Comparison of ENCODE assay signal across 18 cellular contexts in the genomic region with DNA sequence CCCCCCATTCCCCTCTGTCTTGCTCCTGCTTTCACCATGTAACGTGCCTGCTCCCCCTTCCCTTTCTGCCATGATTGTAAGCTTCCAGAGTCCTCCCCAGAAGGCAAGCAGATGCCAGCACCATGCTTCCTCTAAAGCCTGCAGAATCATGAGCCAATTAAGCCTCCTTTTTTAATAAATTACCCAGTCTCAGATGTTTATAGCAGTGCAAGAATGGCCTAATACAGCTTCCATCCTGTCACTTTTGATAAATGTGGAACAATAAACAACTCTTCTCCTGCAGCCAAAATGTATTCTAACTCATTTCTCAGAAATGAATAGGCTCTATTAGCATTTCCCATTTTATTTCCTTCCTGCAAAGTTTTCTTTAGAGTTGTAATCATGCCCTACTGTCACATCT.
DNase-seq lines count a peak whose midpoint lies in the region; ATAC-seq lines count a peak whose summit lies in the region.
"Had no signal": no experiment of that assay in that cellular context is flagged by ENCODE, and none has a peak within 500 bp of the region (broad histone marks: within the 10 kb centered on the region; RNA-seq: fewer than 3 reads in every experiment).

No MANE protein-coding gene starts in this region.

- no peaks in the 10 kb centered on the region for H3K9me3 ChIP-seq in endocrine pancreas (ENCODE audit: control insufficient read depth, low read length)
- H3K9me3 ChIP-seq: MG63 had no signal

- peaks cover 7% of the 10 kb centered on the region for H3K36me3 Mint-ChIP-seq in activated naive CD4-positive, alpha-beta T cell treated with anti-CD3 and anti-CD28 coated beads, Interleukin-2, amount 50 U/mL, for 24 hours
- H3K36me3 Mint-ChIP-seq in activated naive CD8-positive, alpha-beta T cell: peaks cover 5% of the 10 kb centered on the region
- H3K36me3 Mint-ChIP-seq in stimulated activated memory B cell treated with anti-CD40 and anti-IgM and Interleukin-4, amounts not matched to agents 10 μg/mL and 1 μg/mL and 100 μg/mL, for 72 hours: peaks cover 18% of the 10 kb centered on the region

- peak overlapping the region; percentile 87 for H3K27ac Mint-ChIP-seq in activated naive CD4-positive, alpha-beta T cell treated with anti-CD3 and anti-CD28 coated beads, Interleukin-2, amount 50 U/mL, for 24 hours
- peak overlapping the region; percentile 86 for H3K27ac Mint-ChIP-seq in activated naive CD8-positive, alpha-beta T cell
- H3K27ac Mint-ChIP-seq in stimulated activated memory B cell treated with anti-CD40 and anti-IgM and Interleukin-4, amounts not matched to agents 10 μg/mL and 1 μg/mL and 100 μg/mL, for 72 hours: peak overlapping the region; percentile 88

- H3K27me3 ChIP-seq in endocrine pancreas (ENCODE audit: control insufficient read depth, insufficient read depth, low read length): no peaks in the 10 kb centered on the region
- H3K27me3 ChIP-seq: MG63 had no signal

- no peak for ATAC-seq in stimulated activated memory B cell treated with anti-CD40 and anti-IgM and Interleukin-4, amounts not matched to agents 10 μg/mL and 1 μg/mL and 100 μg/mL, for 72 hours

- H3K36me3 ChIP-seq in endocrine pancreas (ENCODE audit: control insufficient read depth, insufficient read depth, low read length): no peaks in the 10 kb centered on the region
- H3K36me3 ChIP-seq: MG63 had no signal

- peaks cover 7% of the 10 kb centered on the region for H3K4me1 ChIP-seq in endocrine pancreas (ENCODE audit: control insufficient read depth, insufficient read depth, low read length)

- peak overlapping the region; percentile 40 for H3K4me3 Mint-ChIP-seq in activated naive CD4-positive, alpha-beta T cell treated with anti-CD3 and anti-CD28 coated beads, Interleukin-2, amount 50 U/mL, for 24 hours
- H3K4me3 Mint-ChIP-seq in activated naive CD8-positive, alpha-beta T cell: peak overlapping the region; percentile 44
- H3K4me3 Mint-ChIP-seq in stimulated activated memory B cell treated with anti-CD40 and anti-IgM and Interleukin-4, amounts not matched to agents 10 μg/mL and 1 μg/mL and 100 μg/mL, for 72 hours: peak overlapping the region; percentile 42

- no peak for DNase-seq in activated naive CD4-positive, alpha-beta T cell treated with anti-CD3 and anti-CD28 coated beads, Interleukin-2, amount 50 U/mL, for 16 hours
- DNase-seq in NCI-H526 treated with DMSO at 0.1 percent for 48 hours (lab: John Stamatoyannopoulos, UW) (no peak), NCI-H69 (lab: John Stamatoyannopoulos, UW) (no peak)
- DNase-seq: ACHN, C1 segment of cervical spinal cord, H7, IMR-90, Karpas-422, MG63, NCI-H1048, NCI-H1436, NCI-H1930, NCI-H226, NCI-H524 had no signal

- H3K4me1 Mint-ChIP-seq in activated naive CD4-positive, alpha-beta T cell treated with anti-CD3 and anti-CD28 coated beads, Interleukin-2, amount 50 U/mL, for 24 hours: peaks cover 21% of the 10 kb centered on the region
- peaks cover 16% of the 10 kb centered on the region for H3K4me1 Mint-ChIP-seq in activated naive CD8-positive, alpha-beta T cell (ENCODE audit: low read depth)
- H3K4me1 Mint-ChIP-seq in stimulated activated memory B cell treated with anti-CD40 and anti-IgM and Interleukin-4, amounts not matched to agents 10 μg/mL and 1 μg/mL and 100 μg/mL, for 72 hours: peaks cover 25% of the 10 kb centered on the region

- H3K9ac ChIP-seq in endocrine pancreas (ENCODE audit: control insufficient read depth, insufficient read depth, low read length): no peak overlapping the region

- peaks cover 10% of the 10 kb centered on the region for H3K9me3 Mint-ChIP-seq in activated naive CD4-positive, alpha-beta T cell treated with anti-CD3 and anti-CD28 coated beads, Interleukin-2, amount 50 U/mL, for 24 hours
- peaks cover 9% of the 10 kb centered on the region for H3K9me3 Mint-ChIP-seq in activated naive CD8-positive, alpha-beta T cell (ENCODE audit: low read depth)
- peaks cover 3% of the 10 kb centered on the region for H3K9me3 Mint-ChIP-seq in stimulated activated memory B cell treated with anti-CD40 and anti-IgM and Interleukin-4, amounts not matched to agents 10 μg/mL and 1 μg/mL and 100 μg/mL, for 72 hours

- H3K27me3 Mint-ChIP-seq in activated naive CD4-positive, alpha-beta T cell treated with anti-CD3 and anti-CD28 coated beads, Interleukin-2, amount 50 U/mL, for 24 hours: peaks cover 4% of the 10 kb centered on the region
- peaks cover 5% of the 10 kb centered on the region for H3K27me3 Mint-ChIP-seq in activated naive CD8-positive, alpha-beta T cell
- H3K27me3 Mint-ChIP-seq in stimulated activated memory B cell treated with anti-CD40 and anti-IgM and Interleukin-4, amounts not matched to agents 10 μg/mL and 1 μg/mL and 100 μg/mL, for 72 hours: peaks cover 34% of the 10 kb centered on the region

- peak overlapping the region; percentile 36 for H3K4me3 ChIP-seq in endocrine pancreas (ENCODE audit: control insufficient read depth, insufficient read depth, low read length)
- H3K4me3 ChIP-seq: MG63 had no signal
